Comparison of ENCODE assay signal across 13 cellular contexts in genomic region chr1:10734900-10735602, GRCh38.
DNase-seq lines count a peak whose midpoint lies in the region; TF ChIP-seq lines count a peak whose summit lies in the region.
"Had no signal": no experiment of that assay in that cellular context is flagged by ENCODE, and none has a peak within 500 bp of the region (broad histone marks: within the 10 kb centered on the region; RNA-seq: fewer than 3 reads in every experiment).

No MANE protein-coding gene starts in this region.

- H3K27ac ChIP-seq in VCaP (peak overlapping the region; percentile 87), suprapubic skin (peak overlapping the region; percentile 5)
- H3K27ac ChIP-seq: Peyer's patch had no signal

- no peak for TF ChIP-seq POLR2A in suprapubic skin (IDR thresholded peaks at IDR 0.05)

- peaks cover 48% of the 10 kb centered on the region for H3K4me1 ChIP-seq in suprapubic skin

- no peak for TF ChIP-seq EP300 in suprapubic skin (IDR thresholded peaks at IDR 0.05)

- TF ChIP-seq CTCF in VCaP (conservative IDR thresholded peaks at IDR 0.05): no peak
- no peak for TF ChIP-seq CTCF in suprapubic skin (IDR thresholded peaks at IDR 0.05)

- peak; percentile 67 for DNase-seq in NCI-H82 (lab: John Stamatoyannopoulos, UW)
- no peak for DNase-seq in NCI-H82 treated with DMSO at 0.1 percent for 48 hours (lab: John Stamatoyannopoulos, UW; ENCODE audit: unreplicated experiment)
- peak; percentile 61 for DNase-seq in iPS-NIHi7 (ENCODE audit: extremely low spot score)
- DNase-seq in suprapubic skin (ENCODE audit: low spot score in 2 of 2): no peak
- DNase-seq in SIG-M5 treated with dmso at 0.1 percent for 504 hours (lab: John Stamatoyannopoulos, UW; ENCODE audit: unreplicated experiment): no peak
- no peak for DNase-seq in NCI-H526 treated with DMSO at 0.1 percent for 48 hours (lab: John Stamatoyannopoulos, UW)
- no peak for DNase-seq in GM03348 (ENCODE audit: low spot score)
- DNase-seq: effector CD4-positive, alpha-beta T cell; mammary epithelial cell; NCI-H187 treated with DMSO at 0.1 percent for 48 hours; Peyer's patch; upper lobe of left lung had no signal

- H3K27me3 ChIP-seq in suprapubic skin: peaks cover 20% of the 10 kb centered on the region
- H3K27me3 ChIP-seq: Peyer's patch, upper lobe of left lung had no signal

- no peak overlapping the region for H3K4me3 ChIP-seq in suprapubic skin
- H3K4me3 ChIP-seq: Peyer's patch, upper lobe of left lung had no signal

- no peaks in the 10 kb centered on the region for H3K9me3 ChIP-seq in suprapubic skin
- H3K9me3 ChIP-seq: Peyer's patch, upper lobe of left lung had no signal

- WGBS in suprapubic skin: 48% methylated on average over 18 of the region's 25 CpGs

- H3K36me3 ChIP-seq in suprapubic skin: no peaks in the 10 kb centered on the region
- H3K36me3 ChIP-seq: Peyer's patch, upper lobe of left lung had no signal

Comparison
In these comparisons a context has a peak if more than half of its experiments do, and no peak if none do; other contexts are left out.
1. DNase-seq: peak in NCI-H82 (single experiment) and iPS-NIHi7 (single experiment); none in NCI-H82 treated with DMSO at 0.1 percent for 48 hours (single experiment), suprapubic skin (0 of 2), SIG-M5 treated with dmso at 0.1 percent for 504 hours (single experiment), NCI-H526 treated with DMSO at 0.1 percent for 48 hours (single experiment) and GM03348 (single experiment).